15 cellular contexts compared by ENCODE assay signal in the genomic region with DNA sequence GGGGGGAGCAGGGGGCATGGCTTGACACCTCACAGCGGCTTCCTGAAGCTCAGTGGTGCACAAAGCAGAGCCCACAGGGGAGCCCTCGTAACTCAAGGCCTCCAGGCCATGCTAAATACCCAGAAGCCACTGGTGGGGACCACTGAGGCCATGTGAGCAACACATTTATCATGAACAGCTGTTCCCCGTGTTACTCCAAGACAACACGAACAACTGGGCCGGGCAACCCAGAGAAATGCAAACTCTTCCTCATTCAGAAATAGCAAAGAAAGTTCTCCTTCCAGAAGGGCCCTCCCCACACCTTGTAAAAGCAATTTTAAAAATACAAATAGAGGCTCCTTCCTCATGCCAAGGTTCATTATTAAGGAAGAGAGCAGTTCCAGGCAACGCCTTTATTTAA. TPM values are rescaled to one million over a fixed set of nuclear protein-coding genes. Genes with fewer than 3 reads are reported as not detected.
DNase-seq lines count a peak whose midpoint lies in the region; ATAC-seq, FAIRE-seq and TF ChIP-seq lines count a peak whose summit lies in the region.
"Had no signal": no experiment of that assay in that cellular context is flagged by ENCODE, and none has a peak within 500 bp of the region (broad histone marks: within the 10 kb centered on the region; RNA-seq: fewer than 3 reads in every experiment).

No MANE protein-coding gene starts in this region.

- H3K4me1 ChIP-seq in GM23248 (ENCODE audit: insufficient read depth) (0 out of 2 replicates have a peak, but pooled peaks cover 3% of the 10 kb centered on the region), endothelial cell of umbilical vein (ENCODE audit: control insufficient read depth, extremely low read depth, insufficient read depth, low read length) (peaks cover 16% of the 10 kb centered on the region)

- H2AFZ ChIP-seq in GM23248 (0 out of 2 replicates have a peak overlapping the region, but pooled peaks have one; percentile 12), endothelial cell of umbilical vein (ENCODE audit: low read depth, low read length) (peak overlapping the region; percentile 60)

- peaks cover 44% of the 10 kb centered on the region for H3K4me1 Mint-ChIP-seq in activated CD8-positive, alpha-beta memory T cell treated with anti-CD3 and anti-CD28 coated beads, Interleukin-2, amount 10 ng/mL, durations not matched to agents 7 days and 5 days

- TF ChIP-seq POLR2A in endothelial cell of umbilical vein (IDR thresholded peaks at IDR 0.05; ENCODE audit: low read depth, low read length): no peak

- no peaks in the 10 kb centered on the region for H3K9me3 ChIP-seq in GM23248 (ENCODE audit: low read depth)
- no peaks in the 10 kb centered on the region for H3K9me3 ChIP-seq in endothelial cell of umbilical vein (replicated peaks; ENCODE audit: control insufficient read depth, insufficient read depth, low read length)
- H3K9me3 ChIP-seq: upper lobe of right lung had no signal

- BruUV-seq in endothelial cell of umbilical vein (replicated peaks; lab: Mats Ljungman, UMichigan): no TSS peak

- no peaks in the 10 kb centered on the region for H3K79me2 ChIP-seq in GM23248 (ENCODE audit: insufficient read depth)
- H3K79me2 ChIP-seq in endothelial cell of umbilical vein (ENCODE audit: control insufficient read depth, insufficient read depth, low read length): no peaks in the 10 kb centered on the region

- intact Hi-C loops in endothelial cell of umbilical vein (cut with micrococcal nuclease): no loop called here

- dilution Hi-C loops in endothelial cell of umbilical vein (cut with MboI; ENCODE audit: extremely low pct_ligation_motif_present, low sequenced_read_pairs): no loop called here

- H3K27me3 ChIP-seq in GM23248 (replicated peaks; ENCODE audit: insufficient read depth) (peaks cover 45% of the 10 kb centered on the region), endothelial cell of umbilical vein (ENCODE audit: control insufficient read depth in 2 of 2, insufficient read depth in 2 of 2, low read length in 2 of 2) (peaks cover 0 to 1% of the 10 kb centered on the region in 2 experiments)

- no peaks in the 10 kb centered on the region for H3K9me1 ChIP-seq in endothelial cell of umbilical vein (replicated peaks; ENCODE audit: control insufficient read depth, extremely low read depth, insufficient read depth, low read length)

- H3K36me3 Mint-ChIP-seq in activated CD8-positive, alpha-beta memory T cell treated with anti-CD3 and anti-CD28 coated beads, Interleukin-2, amount 10 ng/mL, durations not matched to agents 7 days and 5 days: peaks cover 2% of the 10 kb centered on the region

- ATAC-seq in GM19351 (IDR thresholded peaks at IDR 0.05; ENCODE audit: unreplicated experiment): no peak
- ATAC-seq in activated CD8-positive, alpha-beta memory T cell treated with anti-CD3 and anti-CD28 coated beads, Interleukin-2, amount 10 ng/mL, durations not matched to agents 7 days and 5 days: no peak
- ATAC-seq in GM18873 (IDR thresholded peaks at IDR 0.05; ENCODE audit: low FRiP score, unreplicated experiment): no peak
- ATAC-seq: upper lobe of right lung had no signal

- DNase-seq in GM23248 (no peak), NOMO-1 treated with DMSO at 0.1 percent for 48 hours (lab: John Stamatoyannopoulos, UW; ENCODE audit: unreplicated experiment) (peak; percentile 45), endothelial cell of umbilical vein (ENCODE audit: low read depth, low spot score) (no peak), renal cortical epithelial cell (ENCODE audit: low read depth) (peak; percentile 56)
- no peak for DNase-seq in activated CD8-positive, alpha-beta memory T cell treated with anti-CD3 and anti-CD28 coated beads, Interleukin-2, amount 10 ng/mL, durations not matched to agents 7 days and 5 days
- DNase-seq: activated CD8-positive, alpha-beta memory T cell treated with anti-CD3 and anti-CD28 coated beads for 24 hours; activated gamma-delta T cell; C1 segment of cervical spinal cord; NCI-H1048; stimulated activated CD4-positive, alpha-beta T cell treated with anti-CD3 and anti-CD28 coated beads, Interleukin-1b, Interleukin-23, amount 100 ng/mL, for 48 hours; upper lobe of right lung had no signal

- H3K9me2 ChIP-seq in GM23248 (ENCODE audit: insufficient read depth): no peaks in the 10 kb centered on the region

- peak overlapping the region; percentile 5 for H3K4me2 ChIP-seq in GM23248 (ENCODE audit: unreplicated experiment)
- no peak overlapping the region for H3K4me2 ChIP-seq in endothelial cell of umbilical vein (ENCODE audit: insufficient read depth, low read length)

- CTCF ChIA-PET in endothelial cell of umbilical vein (lab: Charles Lee): interaction anchor here (2.8 kb wide), 1 partner anchor 12 kb away, joined by 15 read pairs; no protein-coding TSS in a partner anchor
- CTCF ChIA-PET in activated CD8-positive, alpha-beta memory T cell treated with anti-CD3 and anti-CD28 coated beads, Interleukin-2, amount 10 ng/mL, durations not matched to agents 7 days and 5 days (lab: Charles Lee): interaction anchor here (4.9 kb wide), 1 partner anchor 12 kb away, joined by 69 read pairs; no protein-coding TSS in a partner anchor

- no peak overlapping the region for H3K27ac Mint-ChIP-seq in activated CD8-positive, alpha-beta memory T cell treated with anti-CD3 and anti-CD28 coated beads, Interleukin-2, amount 10 ng/mL, durations not matched to agents 7 days and 5 days
- H3K27ac Mint-ChIP-seq: progenitor cell of endocrine pancreas had no signal

- TF ChIP-seq CTCF in endothelial cell of umbilical vein (IDR thresholded peaks at IDR 0.05; ENCODE audit: extremely low read depth in 1 of 2, insufficient read depth in 1 of 2, low read depth in 1 of 2, low read length in 2 of 2): no peak

- H3K9me3 Mint-ChIP-seq in activated CD8-positive, alpha-beta memory T cell treated with anti-CD3 and anti-CD28 coated beads, Interleukin-2, amount 10 ng/mL, durations not matched to agents 7 days and 5 days (ENCODE audit: low read depth): no peaks in the 10 kb centered on the region

- in situ Hi-C loops in GM23248 (cut with MboI): no loop called here

- FAIRE-seq in endothelial cell of umbilical vein (lab: Jason Lieb, UNC): no peak
- FAIRE-seq: GM12891 had no signal

- 21 to 26% methylated on average over 6 of the region's 6 CpGs for WGBS in GM23248 (ENCODE audit: low coverage in 1 of 2, low lambda C conversion rate in 2 of 2, missing lambda C conversion rate in 2 of 2), 2 experiments

- H3K36me3 ChIP-seq in GM23248 (ENCODE audit: low read depth) (no peaks in the 10 kb centered on the region), endothelial cell of umbilical vein (ENCODE audit: control insufficient read depth in 2 of 2, extremely low read depth in 1 of 2, insufficient read depth in 2 of 2, low read length in 2 of 2) (no peaks in the 10 kb centered on the region)
- H3K36me3 ChIP-seq: upper lobe of right lung had no signal

- H3K27me3 Mint-ChIP-seq in activated CD8-positive, alpha-beta memory T cell treated with anti-CD3 and anti-CD28 coated beads, Interleukin-2, amount 10 ng/mL, durations not matched to agents 7 days and 5 days: peaks cover 29% of the 10 kb centered on the region

- no peaks in the 10 kb centered on the region for H3F3A ChIP-seq in GM23248 (ENCODE audit: insufficient read depth)

- 0 out of 2 replicates have a peak overlapping the region, but pooled peaks have one; percentile 3 for H3K4me3 ChIP-seq in GM23248
- H3K4me3 ChIP-seq in endothelial cell of umbilical vein (replicated peaks in 1 of 3; ENCODE audit: insufficient read depth in 1 of 3, low read depth in 1 of 3, low read length in 3 of 3): no peak overlapping the region
- H3K4me3 ChIP-seq: upper lobe of right lung had no signal

- H4K20me1 ChIP-seq in GM23248 (ENCODE audit: insufficient read depth) (no peaks in the 10 kb centered on the region), endothelial cell of umbilical vein (replicated peaks; ENCODE audit: control insufficient read depth, extremely low read depth, insufficient read depth, low read length) (no peaks in the 10 kb centered on the region)

- POLR2A ChIA-PET in endothelial cell of umbilical vein (lab: Charles Lee): no interaction called here

- H3K9ac ChIP-seq in GM23248: no peak overlapping the region
- no peak overlapping the region for H3K9ac ChIP-seq in endothelial cell of umbilical vein (replicated peaks; ENCODE audit: extremely low read depth, insufficient read depth, low read length)

- no peak overlapping the region for H3K4me3 Mint-ChIP-seq in activated CD8-positive, alpha-beta memory T cell treated with anti-CD3 and anti-CD28 coated beads, Interleukin-2, amount 10 ng/mL, durations not matched to agents 7 days and 5 days

- H3K27ac ChIP-seq in GM23248 (no peak overlapping the region), endothelial cell of umbilical vein (ENCODE audit: insufficient read depth, low read depth, low read length) (no peak overlapping the region)
- H3K27ac ChIP-seq: upper lobe of right lung had no signal

TF ChIP-seq in endothelial cell of umbilical vein, 7 proteins besides CTCF, POLR2A, EP300 and RAD21 (continues in another document):
- no peak for TF ChIP-seq MAX (IDR thresholded peaks at IDR 0.05; ENCODE audit: insufficient read depth, insufficient read length)
- no peak for TF ChIP-seq POLR2AphosphoS5 (IDR thresholded peaks at IDR 0.05; ENCODE audit: insufficient read depth, low read depth, low read length)
- TF ChIP-seq MYC (IDR thresholded peaks at IDR 0.05; ENCODE audit: low read depth, low read length): no peak
- no peak for TF ChIP-seq JUN (IDR thresholded peaks at IDR 0.05; ENCODE audit: borderline replicate concordance, insufficient read depth, insufficient read length, low read depth)
- TF ChIP-seq EZH2 (IDR thresholded peaks at IDR 0.05; ENCODE audit: borderline replicate concordance, low read depth, low read length, severe bottlenecking): no peak
- TF ChIP-seq FOS (IDR thresholded peaks at IDR 0.05; ENCODE audit: borderline replicate concordance, insufficient read depth, low read length): no peak

RNA-seq across cellular contexts. Expression of gene SLCO4A1, which starts 36.3 kb away (rescaled TPM):
- 0.22 TPM in 1 of 2 replicates, not detected in the other for total RNA-seq in GM23248 (2014; rRNA removed; shearing (Covaris generic))
- 0.10 and 0.43 TPM in 2 replicates for polyA plus RNA-seq in GM23248 (2016; fragmentation: Nextera tagmentation; extraction: Ambion mirVana)
- total RNA-seq in endothelial cell of umbilical vein: 3.3 and 4.1 TPM in 2 replicates
- polyA plus RNA-seq in endothelial cell of umbilical vein: 0.92 and 1.4 TPM in 2 replicates
- 1.1 and 1.4 TPM in 2 replicates for polyA plus RNA-seq in endothelial cell of umbilical vein (2011; cell fraction: cytosol; rRNA removed)
- polyA plus RNA-seq in endothelial cell of umbilical vein (2011; cell fraction: nucleus; rRNA removed): 2.6 and 3.5 TPM in 2 replicates
- 3.8 and 5.4 TPM in 2 replicates for polyA plus RNA-seq in endothelial cell of umbilical vein (2012)
- polyA minus RNA-seq in endothelial cell of umbilical vein: 0.55 and 1.00 TPM in 2 replicates
- 30.2 TPM for polyA minus RNA-seq in endothelial cell of umbilical vein (2011; cell fraction: cytosol; rRNA and poly(A)+ RNA removed)
- 1.1 and 1.7 TPM in 2 replicates for polyA minus RNA-seq in endothelial cell of umbilical vein (2011; cell fraction: nucleus; rRNA and poly(A)+ RNA removed)
- total RNA-seq in renal cortical epithelial cell: 6.1 and 30.7 TPM in 2 replicates
- 10 to 100 TPM; 74.7 to 79.2 TPM for total RNA-seq in activated CD8-positive, alpha-beta memory T cell treated with anti-CD3 and anti-CD28 coated beads, Interleukin-2, amount 10 ng/mL, durations not matched to agents 7 days and 5 days

Comparison
In these comparisons a context has a peak if more than half of its experiments do, and no peak if none do; other contexts are left out.
1. DNase-seq: peak in NOMO-1 treated with DMSO at 0.1 percent for 48 hours (single experiment) and renal cortical epithelial cell (single experiment); none in GM23248 (single experiment), endothelial cell of umbilical vein (single experiment) and activated CD8-positive, alpha-beta memory T cell treated with anti-CD3 and anti-CD28 coated beads, Interleukin-2, amount 10 ng/mL, durations not matched to agents 7 days and 5 days (single experiment).